In the genomic region with DNA sequence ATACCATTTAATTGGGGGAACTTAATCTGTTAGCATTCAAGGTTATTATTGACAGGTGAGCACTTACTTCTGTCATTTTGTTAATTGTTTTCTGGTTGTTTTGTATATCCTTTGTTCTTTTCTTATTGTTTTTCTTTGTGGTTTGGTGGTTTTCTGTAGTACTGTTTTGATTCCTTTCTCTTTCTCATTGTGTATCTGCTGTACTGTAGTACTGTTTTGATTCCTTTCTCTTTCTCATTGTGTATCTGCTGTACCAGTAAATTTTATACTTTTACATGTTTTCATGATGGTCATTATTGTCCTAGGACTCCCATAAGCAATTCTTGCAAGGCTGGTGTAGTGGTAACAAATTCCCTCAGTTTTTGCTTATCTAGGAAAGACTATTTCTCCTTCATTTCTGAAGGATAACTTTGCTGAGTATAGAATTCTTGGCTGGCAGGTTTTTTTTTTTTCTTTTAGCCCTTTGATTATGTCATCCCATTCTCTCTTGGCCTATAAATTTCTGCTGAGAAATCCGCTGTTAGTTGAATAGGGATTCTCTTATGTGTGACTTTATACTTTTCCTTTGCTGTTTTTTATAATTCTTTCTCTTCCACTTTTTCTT, we compare ENCODE assay signal across 1 cellular context.
TF ChIP-seq lines count a peak whose summit lies in the region.

No MANE protein-coding gene starts in this region.

TF ChIP-seq in HEK293, 187 proteins besides CTCF, POLR2A, EP300 and RAD21 (continued from another document):
- TF ChIP-seq, protein P1, sequence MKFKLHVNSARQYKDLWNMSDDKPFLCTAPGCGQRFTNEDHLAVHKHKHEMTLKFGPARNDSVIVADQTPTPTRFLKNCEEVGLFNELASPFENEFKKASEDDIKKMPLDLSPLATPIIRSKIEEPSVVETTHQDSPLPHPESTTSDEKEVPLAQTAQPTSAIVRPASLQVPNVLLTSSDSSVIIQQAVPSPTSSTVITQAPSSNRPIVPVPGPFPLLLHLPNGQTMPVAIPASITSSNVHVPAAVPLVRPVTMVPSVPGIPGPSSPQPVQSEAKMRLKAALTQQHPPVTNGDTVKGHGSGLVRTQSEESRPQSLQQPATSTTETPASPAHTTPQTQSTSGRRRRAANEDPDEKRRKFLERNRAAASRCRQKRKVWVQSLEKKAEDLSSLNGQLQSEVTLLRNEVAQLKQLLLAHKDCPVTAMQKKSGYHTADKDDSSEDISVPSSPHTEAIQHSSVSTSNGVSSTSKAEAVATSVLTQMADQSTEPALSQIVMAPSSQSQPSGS (tag by site-specific recombination; IDR thresholded peaks at IDR 0.05; ENCODE audit: low read depth): 0 out of 2 replicates have a peak, but pooled peaks have one; percentile 10
- TF ChIP-seq SETDB1 (IDR thresholded peaks at IDR 0.05; ENCODE audit: insufficient read length, low read length): peak; percentile 94
- TF ChIP-seq REPIN1 (tag by site-specific recombination; IDR thresholded peaks at IDR 0.05; ENCODE audit: low read depth): no peak
- TF ChIP-seq SP2 (tag by site-specific recombination; IDR thresholded peaks at IDR 0.05): no peak
- TF ChIP-seq ZNF433 (tag by site-specific recombination; IDR thresholded peaks at IDR 0.05; ENCODE audit: low read depth): no peak
